1 cellular context compared by ENCODE assay signal in the genomic region with DNA sequence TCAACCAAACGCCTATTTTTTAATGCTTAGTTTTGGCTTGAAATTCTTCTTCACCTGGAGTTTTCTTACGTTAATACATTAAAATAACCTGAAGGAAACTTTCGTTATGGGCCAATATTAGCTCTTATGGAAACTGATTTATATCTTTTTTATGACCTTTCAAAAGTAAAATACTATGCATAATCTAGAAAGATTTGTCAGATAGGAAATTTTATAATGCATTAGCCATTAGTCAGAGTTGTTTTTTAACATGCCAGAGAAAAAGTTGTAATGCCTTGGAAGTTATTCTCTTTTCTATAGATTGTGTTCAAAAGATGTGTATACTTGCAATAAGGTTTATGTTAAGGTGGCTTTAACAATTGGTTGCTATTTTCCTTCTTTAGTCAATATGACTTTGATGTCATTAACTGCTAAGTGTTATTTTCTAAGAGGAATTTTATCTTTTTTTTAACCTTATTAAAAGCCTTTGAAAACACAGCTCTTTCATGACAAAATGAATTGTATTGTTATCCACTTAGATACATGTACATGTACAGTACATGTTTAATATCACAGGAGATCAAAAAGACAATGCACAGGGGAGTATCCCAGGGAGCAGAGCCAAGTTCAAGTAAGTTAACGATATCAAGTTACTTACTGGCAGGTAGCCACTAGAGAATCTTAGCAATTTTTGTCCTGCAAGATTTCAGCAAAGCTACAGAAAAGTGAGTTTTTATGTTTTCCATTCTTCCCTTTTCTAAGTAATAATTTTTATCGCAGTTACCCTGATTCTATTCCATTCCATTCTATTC.
TF ChIP-seq lines count a peak whose summit lies in the region.

No MANE protein-coding gene starts in this region.

TF ChIP-seq in K562, 482 proteins besides CTCF, POLR2A, EP300 and RAD21:
- no peak for TF ChIP-seq KAT2B (IDR thresholded peaks at IDR 0.05; ENCODE audit: low read depth, low read length)
- TF ChIP-seq DDX20 (tag; IDR thresholded peaks at IDR 0.05; ENCODE audit: low read depth): no peak
- TF ChIP-seq BRCA1 (IDR thresholded peaks at IDR 0.05): no peak
- no peak for TF ChIP-seq BRCA1 (CRISPR knock-in tag; IDR thresholded peaks at IDR 0.05)
- TF ChIP-seq NFIC (IDR thresholded peaks at IDR 0.05): peak; percentile 39
- no peak for TF ChIP-seq NR2F6 (CRISPR knock-in tag; IDR thresholded peaks at IDR 0.05)
TF ChIP-seq in K562: peak in this region for 1.
